In genomic region chr7:132557489-132558044, GRCh38 we compare ENCODE assay signal across 13 cellular contexts. TPM values are rescaled to one million over a fixed set of nuclear protein-coding genes. Genes with fewer than 3 reads are reported as not detected.
DNase-seq lines count a peak whose midpoint lies in the region; ATAC-seq and TF ChIP-seq lines count a peak whose summit lies in the region.
"Had no signal": no experiment of that assay in that cellular context is flagged by ENCODE, and none has a peak within 500 bp of the region (broad histone marks: within the 10 kb centered on the region; RNA-seq: fewer than 3 reads in every experiment).

No MANE protein-coding gene starts in this region.

- H3K4me1 Mint-ChIP-seq in H9: no peaks in the 10 kb centered on the region
- H3K4me1 Mint-ChIP-seq: activated CD4-positive, alpha-beta T cell treated with anti-CD3 and anti-CD28 coated beads for 36 hours had no signal

- H2BK120ac ChIP-seq in H9 (ENCODE audit: low read depth, low read length, poor library complexity, severe bottlenecking): no peak overlapping the region

- peaks cover 0 to 7% of the 10 kb centered on the region in 2 experiments; a peak in 1 of 5 replicates for H3K9me3 Mint-ChIP-seq in H9

- H4K20me1 ChIP-seq in BLaER1 treated with 17β-estradiol and CSF1 and Interleukin-3, amounts not matched to agents 10 nM and 100 nM: no peaks in the 10 kb centered on the region; a peak in 1 of 22 replicates
- H4K20me1 ChIP-seq in H9 (ENCODE audit: control insufficient read depth, insufficient read depth, insufficient read length): no peaks in the 10 kb centered on the region

- no peak overlapping the region for H3K23ac ChIP-seq in H9 (ENCODE audit: insufficient read length, low read depth, low read length)

- no peak overlapping the region for H3K56ac ChIP-seq in H9 (ENCODE audit: insufficient read length, low read depth, low read length)

- H2AK5ac ChIP-seq in H9 (ENCODE audit: insufficient read length, low read length): no peak overlapping the region

- no peak overlapping the region for H2BK12ac ChIP-seq in H9 (ENCODE audit: insufficient read length, low read depth, low read length)

- H2BK20ac ChIP-seq in H9 (ENCODE audit: low read depth, low read length, poor library complexity, severe bottlenecking): no peak overlapping the region

- no peak overlapping the region for H2BK15ac ChIP-seq in H9 (ENCODE audit: low read depth, low read length)

- H3K36me3 ChIP-seq in BLaER1 treated with 17β-estradiol and CSF1 and Interleukin-3, amounts not matched to agents 10 nM and 100 nM: no peaks in the 10 kb centered on the region

- H2AFZ ChIP-seq in H9 (ENCODE audit: low read length): no peak overlapping the region

- H2BK5ac ChIP-seq in H9 (ENCODE audit: insufficient read length, low read length): no peak overlapping the region

- no peak overlapping the region for H4K91ac ChIP-seq in H9 (ENCODE audit: insufficient read length, low read depth, low read length)

- H3K79me2 ChIP-seq in H9 (ENCODE audit: insufficient read depth, low read length): no peaks in the 10 kb centered on the region

- no peak overlapping the region for H3K14ac ChIP-seq in H9 (ENCODE audit: insufficient read depth, low read length)

- DNase-seq in H9 (no peak), RPMI7951 (ENCODE audit: low read depth) (peak; percentile 65), fibroblast of pulmonary artery (ENCODE audit: low read depth) (peak; percentile 44), SHP77 (lab: John Stamatoyannopoulos, UW) (no peak)
- no peak for DNase-seq in central memory CD4-positive, alpha-beta T cell
- DNase-seq: activated CD4-positive, alpha-beta T cell treated with anti-CD3 and anti-CD28 coated beads for 36 hours; erythroblast; kidney glomerular epithelial cell; NCI-H774; posterior cingulate gyrus had no signal

- peaks cover 86% of the 10 kb centered on the region for H3K27me3 Mint-ChIP-seq in H9 (ENCODE audit: low read depth)
- H3K27me3 Mint-ChIP-seq: activated CD4-positive, alpha-beta T cell treated with anti-CD3 and anti-CD28 coated beads for 36 hours had no signal

- no peak overlapping the region for H3K4ac ChIP-seq in H9 (ENCODE audit: low read depth, low read length)

- no peaks in the 10 kb centered on the region; a peak in 1 of 7 replicates for H3K36me3 Mint-ChIP-seq in H9 (ENCODE audit: insufficient read depth in 1 of 3, low read depth in 3 of 3)

- H3K4me3 Mint-ChIP-seq in H9: no peak overlapping the region
- H3K4me3 Mint-ChIP-seq: activated CD4-positive, alpha-beta T cell treated with anti-CD3 and anti-CD28 coated beads for 36 hours had no signal

- peaks cover 0 to 4% (median 0%) of the 10 kb centered on the region in 10 experiments; a peak in 2 of 20 replicates for H3K4me1 ChIP-seq in BLaER1 treated with 17β-estradiol and CSF1 and Interleukin-3, amounts not matched to agents 10 nM and 100 nM
- no peaks in the 10 kb centered on the region for H3K4me1 ChIP-seq in H9 (ENCODE audit: insufficient read depth, low read length)

- H3K79me1 ChIP-seq in H9 (ENCODE audit: insufficient read depth, low read depth, low read length, poor library complexity, severe bottlenecking): no peaks in the 10 kb centered on the region

- no peak overlapping the region for H3T11ph ChIP-seq in H9 (ENCODE audit: low read length)

- ATAC-seq in HG03460 (IDR thresholded peaks at IDR 0.05; ENCODE audit: unreplicated experiment): no peak
- ATAC-seq in HG03039 (IDR thresholded peaks at IDR 0.05; ENCODE audit: unreplicated experiment): no peak
- ATAC-seq: activated CD4-positive, alpha-beta T cell treated with anti-CD3 and anti-CD28 coated beads for 36 hours had no signal

- no peak overlapping the region for H4K5ac ChIP-seq in H9 (ENCODE audit: insufficient read length, low read depth, low read length)

- peak overlapping the region in 6 of 11 experiments; percentile 2 to 40 (median 28); a peak in 3 of 22 replicates for H3K4me2 ChIP-seq in BLaER1 treated with 17β-estradiol and CSF1 and Interleukin-3, amounts not matched to agents 10 nM and 100 nM
- H3K4me2 ChIP-seq in H9 (ENCODE audit: insufficient read depth, insufficient read length, low read length): no peak overlapping the region

- no peak overlapping the region for H3K27ac ChIP-seq in BLaER1 treated with 17β-estradiol and CSF1 and Interleukin-3, amounts not matched to agents 10 nM and 100 nM
- no peak overlapping the region for H3K27ac ChIP-seq in H9 (ENCODE audit: insufficient read length, low read depth, low read length)

- H4K8ac ChIP-seq in H9 (replicated peaks; ENCODE audit: insufficient read length, low read depth, low read length): no peak overlapping the region

- TF ChIP-seq CTCF in H9 (conservative IDR thresholded peaks at IDR 0.05): peak; percentile 48; the same call in 2 of the 3 replicates
- peak; percentile 16 for TF ChIP-seq CTCF in fibroblast of pulmonary artery (IDR thresholded peaks at IDR 0.05; ENCODE audit: low read length, missing control alignments)

- peaks cover 18 to 37% (median 30%) of the 10 kb centered on the region in 11 experiments for H3K27me3 ChIP-seq in BLaER1 treated with 17β-estradiol and CSF1 and Interleukin-3, amounts not matched to agents 10 nM and 100 nM
- H3K27me3 ChIP-seq in H9 (ENCODE audit: insufficient read depth, low read length): peaks cover 11% of the 10 kb centered on the region; the same call in 1 of the 2 replicates

- no peak overlapping the region for H3K27ac Mint-ChIP-seq in H9
- H3K27ac Mint-ChIP-seq: activated CD4-positive, alpha-beta T cell treated with anti-CD3 and anti-CD28 coated beads for 36 hours had no signal

- no CpG with 5 or more reads among the region's 3 CpGs for WGBS in H9 (ENCODE audit: extremely low coverage, insufficient read length, low lambda C conversion rate)

- no peak overlapping the region for H3K9ac ChIP-seq in BLaER1 treated with 17β-estradiol and CSF1 and Interleukin-3, amounts not matched to agents 10 nM and 100 nM
- no peak overlapping the region for H3K9ac ChIP-seq in H9 (ENCODE audit: extremely low read depth, insufficient read length, low read length)

- no peak overlapping the region for H3K18ac ChIP-seq in H9 (ENCODE audit: insufficient read length, low read depth, low read length)

- H3K23me2 ChIP-seq in H9 (ENCODE audit: insufficient read length, low read depth, low read length, poor library complexity, severe bottlenecking): no peaks in the 10 kb centered on the region

- no peak overlapping the region for H3K4me3 ChIP-seq in BLaER1 treated with 17β-estradiol and CSF1 and Interleukin-3, amounts not matched to agents 10 nM and 100 nM
- no peak overlapping the region for H3K4me3 ChIP-seq in fibroblast of pulmonary artery (replicated peaks; ENCODE audit: low read depth, low read length)

- peaks cover 0 to 18% (median 9%) of the 10 kb centered on the region in 11 experiments; a peak in 7 of 22 replicates for H3K9me3 ChIP-seq in BLaER1 treated with 17β-estradiol and CSF1 and Interleukin-3, amounts not matched to agents 10 nM and 100 nM (replicated peaks in 1 of 11)
- no peaks in the 10 kb centered on the region for H3K9me3 ChIP-seq in H9 (ENCODE audit: control insufficient read depth, low read depth, low read length)

RNA-seq across cellular contexts. Expression of gene PLXNA4, which starts 18.7 kb away (rescaled TPM):
- total RNA-seq in H9 (2021): 0.20 and 0.35 TPM in 2 replicates
- 1.4 and 2.1 TPM in 2 replicates for total RNA-seq in RPMI7951 (2014; rRNA removed; shearing (Covaris generic))

Comparison
In these comparisons a context has a peak if more than half of its experiments do, and no peak if none do; other contexts are left out.
1. DNase-seq: peak in RPMI7951 (single experiment) and fibroblast of pulmonary artery (single experiment); none in H9 (single experiment), SHP77 (0 of 2) and central memory CD4-positive, alpha-beta T cell (single experiment).